22 cellular contexts compared by ENCODE assay signal in the genomic region with DNA sequence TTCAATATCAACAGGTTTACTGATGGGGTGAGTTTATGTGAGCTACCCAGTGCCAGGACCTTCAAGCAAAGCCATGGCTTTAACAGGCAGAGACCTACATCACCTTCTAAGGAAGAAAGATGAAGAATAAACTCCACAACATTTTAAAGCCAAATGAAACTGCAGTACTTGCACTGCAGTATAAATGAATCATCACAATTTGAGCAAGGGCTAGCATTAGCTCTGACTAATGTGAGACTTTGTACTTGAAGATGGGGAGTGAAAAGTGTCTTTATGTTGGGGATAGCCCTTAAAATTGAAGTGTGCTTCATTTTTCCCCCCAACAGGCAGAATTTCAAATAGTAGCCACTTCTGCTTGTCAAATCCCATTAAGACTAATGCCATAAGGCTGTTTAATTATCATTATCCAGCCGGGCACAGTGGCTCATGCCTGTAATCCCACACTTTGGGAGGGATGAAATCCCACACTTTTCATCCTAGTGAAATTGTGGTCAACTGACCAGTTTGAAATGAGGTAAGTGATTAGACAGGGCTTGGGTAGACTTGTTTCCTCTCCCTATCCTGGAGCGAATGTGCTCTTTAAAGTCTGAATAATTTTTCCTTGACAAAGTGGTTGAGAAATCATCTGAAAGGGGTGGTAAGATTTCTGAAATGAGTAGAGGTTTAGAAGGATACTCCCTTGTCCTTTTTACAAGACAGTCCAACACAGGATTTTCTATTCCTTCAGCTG. TPM values are rescaled to one million over a fixed set of nuclear protein-coding genes. Genes with fewer than 3 reads are reported as not detected.
DNase-seq lines count a peak whose midpoint lies in the region; ATAC-seq and TF ChIP-seq lines count a peak whose summit lies in the region.
"Had no signal": no experiment of that assay in that cellular context is flagged by ENCODE, and none has a peak within 500 bp of the region (broad histone marks: within the 10 kb centered on the region; RNA-seq: fewer than 3 reads in every experiment).

No MANE protein-coding gene starts in this region.

- no peaks in the 10 kb centered on the region for H3K9me3 ChIP-seq in aorta (ENCODE audit: control insufficient read depth, low read length)
- H3K9me3 ChIP-seq: right lobe of liver had no signal

- H3K4me1 ChIP-seq in aorta (ENCODE audit: control insufficient read depth in 1 of 2, insufficient read depth in 2 of 2, low read length in 2 of 2): peaks cover 2 to 3% of the 10 kb centered on the region in 2 donors
- H3K4me1 ChIP-seq: right lobe of liver had no signal

- H3K27ac ChIP-seq in aorta (ENCODE audit: low read depth in 1 of 2, low read length in 2 of 2): peak overlapping the region; percentile 82 to 87
- H3K27ac ChIP-seq: epithelial cell of prostate, hepatocyte, right lobe of liver had no signal

- peak overlapping the region; percentile 38 for H3K27ac Mint-ChIP-seq in activated T-cell treated with anti-CD3 and anti-CD28 coated beads, Interleukin-2, amount 50 U/mL, for 72 hours
- no peak overlapping the region for H3K27ac Mint-ChIP-seq in activated T-helper 17 cell treated with anti-CD3 and anti-CD28 coated beads, Interleukin-2, amount 50 U/mL, for 72 hours
- H3K27ac Mint-ChIP-seq: activated naive CD4-positive, alpha-beta T cell treated with anti-CD3 and anti-CD28 coated beads, Interleukin-2, amount 10 ng/mL, durations not matched to agents 7 days and 5 days; natural killer cell treated with Interleukin-12 subunit alpha and Interleukin-12 subunit beta and Interleukin-15 and Interleukin-18, amount 100 ng/mL, for 72 hours; WTC11 had no signal

- H3K27me3 Mint-ChIP-seq in activated T-cell treated with anti-CD3 and anti-CD28 coated beads, Interleukin-2, amount 50 U/mL, for 72 hours (ENCODE audit: low read depth): peaks cover 11% of the 10 kb centered on the region
- no peaks in the 10 kb centered on the region for H3K27me3 Mint-ChIP-seq in activated T-cell treated with anti-CD3 and anti-CD28 coated beads, Interleukin-2, amount 50 U/mL, for 4 hours (ENCODE audit: low read depth)
- H3K27me3 Mint-ChIP-seq in activated T-helper 17 cell treated with anti-CD3 and anti-CD28 coated beads, Interleukin-2, amount 50 U/mL, for 72 hours: no peaks in the 10 kb centered on the region
- H3K27me3 Mint-ChIP-seq: activated naive CD4-positive, alpha-beta T cell treated with anti-CD3 and anti-CD28 coated beads, Interleukin-2, amount 10 ng/mL, durations not matched to agents 7 days and 5 days had no signal

- DNase-seq in activated T-cell treated with anti-CD3 and anti-CD28 coated beads, Interleukin-2, amount 50 U/mL, for 72 hours: no peak
- no peak for DNase-seq in activated T-cell treated with anti-CD3 and anti-CD28 coated beads, Interleukin-2, amount 50 U/mL, for 4 hours
- peak; percentile 40 for DNase-seq in fibroblast of the aortic adventitia (ENCODE audit: low read depth)
- DNase-seq in aorta: no peak
- no peak for DNase-seq in SKM-1 (lab: John Stamatoyannopoulos, UW; ENCODE audit: unreplicated experiment)
- no peak for DNase-seq in SHP77 (lab: John Stamatoyannopoulos, UW)
- no peak for DNase-seq in central memory CD4-positive, alpha-beta T cell
- DNase-seq: activated naive CD4-positive, alpha-beta T cell treated with anti-CD3 and anti-CD28 coated beads, Interleukin-2, amount 10 ng/mL, durations not matched to agents 7 days and 5 days; cerebellar nuclear complex; GOT3; NCI-H1105 treated with DMSO at 0.1 percent for 48 hours; NCI-H2227 treated with DMSO at 0.1 percent for 48 hours; right lobe of liver; stimulated activated CD4-positive, alpha-beta T cell treated with anti-CD3 and anti-CD28 coated beads, Interleukin-4, amount 100 ng/mL, for 4 hours; SW 1271 had no signal

- intact Hi-C loops in aorta (cut with DNase I): no loop called here

- H3K4me1 Mint-ChIP-seq in activated T-cell treated with anti-CD3 and anti-CD28 coated beads, Interleukin-2, amount 50 U/mL, for 72 hours (ENCODE audit: low read depth): peaks cover 48% of the 10 kb centered on the region
- peaks cover 16% of the 10 kb centered on the region for H3K4me1 Mint-ChIP-seq in activated T-cell treated with anti-CD3 and anti-CD28 coated beads, Interleukin-2, amount 50 U/mL, for 4 hours (ENCODE audit: low read depth)
- H3K4me1 Mint-ChIP-seq in activated T-helper 17 cell treated with anti-CD3 and anti-CD28 coated beads, Interleukin-2, amount 50 U/mL, for 72 hours: peaks cover 7% of the 10 kb centered on the region

- H3K36me3 Mint-ChIP-seq in activated T-cell treated with anti-CD3 and anti-CD28 coated beads, Interleukin-2, amount 50 U/mL, for 72 hours (ENCODE audit: insufficient read depth in 2 of 2): peaks cover 6 to 10% of the 10 kb centered on the region in 2 donors
- H3K36me3 Mint-ChIP-seq in activated T-cell treated with anti-CD3 and anti-CD28 coated beads, Interleukin-2, amount 50 U/mL, for 4 hours (ENCODE audit: insufficient read depth): peaks cover 29% of the 10 kb centered on the region
- H3K36me3 Mint-ChIP-seq in activated T-helper 17 cell treated with anti-CD3 and anti-CD28 coated beads, Interleukin-2, amount 50 U/mL, for 72 hours (ENCODE audit: low read depth): peaks cover 84% of the 10 kb centered on the region

- no peaks in the 10 kb centered on the region for H3K36me3 ChIP-seq in aorta (ENCODE audit: control insufficient read depth in 1 of 2, insufficient read depth in 2 of 2, low read length in 1 of 2)
- H3K36me3 ChIP-seq: right lobe of liver had no signal

- H3K4me3 ChIP-seq in fibroblast of the aortic adventitia (ENCODE audit: low read depth, low read length) (no peak overlapping the region), aorta (ENCODE audit: low read length in 2 of 2) (no peak overlapping the region)
- H3K4me3 ChIP-seq: hepatocyte, right lobe of liver had no signal

- no peaks in the 10 kb centered on the region for H3K27me3 ChIP-seq in aorta (ENCODE audit: control insufficient read depth in 1 of 2, insufficient read depth in 2 of 2, low read length in 1 of 2)
- H3K27me3 ChIP-seq: hepatocyte, right lobe of liver had no signal

- no peaks in the 10 kb centered on the region for H3K9me3 Mint-ChIP-seq in activated T-cell treated with anti-CD3 and anti-CD28 coated beads, Interleukin-2, amount 50 U/mL, for 72 hours
- H3K9me3 Mint-ChIP-seq in activated T-cell treated with anti-CD3 and anti-CD28 coated beads, Interleukin-2, amount 50 U/mL, for 4 hours: no peaks in the 10 kb centered on the region
- H3K9me3 Mint-ChIP-seq in activated T-helper 17 cell treated with anti-CD3 and anti-CD28 coated beads, Interleukin-2, amount 50 U/mL, for 72 hours: no peaks in the 10 kb centered on the region
- H3K9me3 Mint-ChIP-seq: activated naive CD4-positive, alpha-beta T cell treated with anti-CD3 and anti-CD28 coated beads, Interleukin-2, amount 10 ng/mL, durations not matched to agents 7 days and 5 days; natural killer cell treated with Interleukin-12 subunit alpha and Interleukin-12 subunit beta and Interleukin-15 and Interleukin-18, amount 100 ng/mL, for 72 hours; WTC11 had no signal

- H3K4me3 Mint-ChIP-seq in activated T-cell treated with anti-CD3 and anti-CD28 coated beads, Interleukin-2, amount 50 U/mL, for 72 hours: peak overlapping the region in 1 of 2 donors; percentile 41
- H3K4me3 Mint-ChIP-seq in activated T-cell treated with anti-CD3 and anti-CD28 coated beads, Interleukin-2, amount 50 U/mL, for 4 hours: no peak overlapping the region
- no peak overlapping the region for H3K4me3 Mint-ChIP-seq in activated T-helper 17 cell treated with anti-CD3 and anti-CD28 coated beads, Interleukin-2, amount 50 U/mL, for 72 hours
- H3K4me3 Mint-ChIP-seq: activated naive CD4-positive, alpha-beta T cell treated with anti-CD3 and anti-CD28 coated beads, Interleukin-2, amount 10 ng/mL, durations not matched to agents 7 days and 5 days; natural killer cell treated with Interleukin-12 subunit alpha and Interleukin-12 subunit beta and Interleukin-15 and Interleukin-18, amount 100 ng/mL, for 72 hours; WTC11 had no signal

- 35 to 41% methylated on average over 2 of the region's 2 CpGs for WGBS in aorta, 2 donors

- ATAC-seq in activated T-cell treated with anti-CD3 and anti-CD28 coated beads, Interleukin-2, amount 50 U/mL, for 72 hours (replicated peaks in 1 of 2): peak; percentile 32 to 33
- no peak for ATAC-seq in activated T-cell treated with anti-CD3 and anti-CD28 coated beads, Interleukin-2, amount 50 U/mL, for 4 hours
- ATAC-seq in activated T-helper 17 cell treated with anti-CD3 and anti-CD28 coated beads, Interleukin-2, amount 50 U/mL, for 72 hours (replicated peaks): peak; percentile 40
- ATAC-seq in aorta (ENCODE audit: low FRiP score): peak; percentile 43
- ATAC-seq: left lobe of liver; natural killer cell treated with Interleukin-12 subunit alpha and Interleukin-12 subunit beta and Interleukin-15 and Interleukin-18, amount 100 ng/mL, for 72 hours; right lobe of liver; WTC11 had no signal

- TF ChIP-seq CTCF in fibroblast of the aortic adventitia (IDR thresholded peaks at IDR 0.05; ENCODE audit: insufficient read depth, low read length): no peak

RNA-seq across cellular contexts. Expression of a gene that starts 27.2 kb away (rescaled TPM):
- total RNA-seq in activated T-cell treated with anti-CD3 and anti-CD28 coated beads, Interleukin-2, amount 50 U/mL, for 72 hours: under 1 TPM; 0.51 to 0.58 TPM
- under 1 TPM; 0.38 to 0.69 (median 0.38) TPM for total RNA-seq in activated T-cell treated with anti-CD3 and anti-CD28 coated beads, Interleukin-2, amount 50 U/mL, for 4 hours
- under 1 TPM; 0.15 to 0.26 TPM for total RNA-seq in activated T-helper 17 cell treated with anti-CD3 and anti-CD28 coated beads, Interleukin-2, amount 50 U/mL, for 72 hours
- total RNA-seq in fibroblast of the aortic adventitia (ENCODE audit: low replicate concordance) (not detected in 2 replicates), aorta (10 to 100 TPM; 18.3 to 22.7 TPM)
- 10 to 100 TPM in 1 of 2 donors, 1 to 10 TPM in 1; 4.4 to 36.2 TPM for polyA plus RNA-seq in aorta
- total RNA-seq: A673, WTC11 had no signal

Comparison
In these comparisons a context has a peak if more than half of its experiments do, and no peak if none do; other contexts are left out.
1. ATAC-seq: peak in activated T-cell treated with anti-CD3 and anti-CD28 coated beads, Interleukin-2, amount 50 U/mL, for 72 hours (2 of 2), activated T-helper 17 cell treated with anti-CD3 and anti-CD28 coated beads, Interleukin-2, amount 50 U/mL, for 72 hours (single experiment) and aorta (single experiment); none in activated T-cell treated with anti-CD3 and anti-CD28 coated beads, Interleukin-2, amount 50 U/mL, for 4 hours (0 of 2).
2. RNA of a gene that starts 27.2 kb away (total RNA-seq): 18.3 to 22.7 TPM in aorta; 0.51 to 0.58 TPM in activated T-cell treated with anti-CD3 and anti-CD28 coated beads, Interleukin-2, amount 50 U/mL, for 72 hours, 0.38 to 0.69 TPM in activated T-cell treated with anti-CD3 and anti-CD28 coated beads, Interleukin-2, amount 50 U/mL, for 4 hours, 0.15 to 0.26 TPM in activated T-helper 17 cell treated with anti-CD3 and anti-CD28 coated beads, Interleukin-2, amount 50 U/mL, for 72 hours and not detected in fibroblast of the aortic adventitia; every median in the first group is over 10 times any median in the second.